Comparison of ENCODE assay signal across 25 cellular contexts in genomic region chrX:27086221-27086620, GRCh38.
DNase-seq lines count a peak whose midpoint lies in the region; ATAC-seq lines count a peak whose summit lies in the region.
"Had no signal": no experiment of that assay in that cellular context is flagged by ENCODE, and none has a peak within 500 bp of the region (broad histone marks: within the 10 kb centered on the region; RNA-seq: fewer than 3 reads in every experiment).

No MANE protein-coding gene starts in this region.

- H3K14ac ChIP-seq in neuronal stem cell (ENCODE audit: low read length): no peak overlapping the region

- no peak overlapping the region for H2BK120ac ChIP-seq in neuronal stem cell (ENCODE audit: low read depth, low read length)

- H3K36me3 ChIP-seq in neuronal stem cell (replicated peaks in 1 of 2; ENCODE audit: control insufficient read depth in 2 of 2, insufficient read depth in 2 of 2, low read length in 2 of 2): no peaks in the 10 kb centered on the region
- H3K36me3 ChIP-seq: BLaER1 treated with 17β-estradiol and CSF1 and Interleukin-3, amounts not matched to agents 10 nM and 100 nM had no signal

- no CpG with 5 or more reads among the region's 1 CpG for WGBS in neuronal stem cell (ENCODE audit: extremely low coverage in 2 of 2, insufficient read length in 2 of 2, insufficient replicate concordance in 1 of 2), 2 donors

- H3K27me3 Mint-ChIP-seq in T-cell: no peaks in the 10 kb centered on the region
- H3K27me3 Mint-ChIP-seq: CD4-positive, alpha-beta T cell; IgD-negative memory B cell had no signal

- no peak for ATAC-seq in GM21390 (IDR thresholded peaks at IDR 0.05; ENCODE audit: unreplicated experiment)
- ATAC-seq in HG03196 (IDR thresholded peaks at IDR 0.05; ENCODE audit: unreplicated experiment): no peak
- no peak for ATAC-seq in T-cell (replicated peaks in 1 of 4)
- ATAC-seq: A549 had no signal

- no peak overlapping the region for H3K4me3 Mint-ChIP-seq in T-cell
- H3K4me3 Mint-ChIP-seq: CD4-positive, alpha-beta T cell; IgD-negative memory B cell had no signal

- no peak overlapping the region for H3K18ac ChIP-seq in neuronal stem cell (ENCODE audit: low read length)

- no peak overlapping the region for H3K27ac Mint-ChIP-seq in T-cell
- H3K27ac Mint-ChIP-seq: CD4-positive, alpha-beta T cell; IgD-negative memory B cell had no signal

- H3K23ac ChIP-seq in neuronal stem cell (ENCODE audit: low read depth, low read length, poor library complexity): no peak overlapping the region

- no peaks in the 10 kb centered on the region for H3K36me3 Mint-ChIP-seq in T-cell
- H3K36me3 Mint-ChIP-seq: IgD-negative memory B cell had no signal

- DNase-seq in COLO829 (ENCODE audit: low spot score): peak; percentile 64
- peak; percentile 1 for DNase-seq in RPMI7951 (ENCODE audit: low read depth)
- DNase-seq in epithelial cell of prostate (ENCODE audit: low read depth, low spot score): no peak
- DNase-seq in neuronal stem cell (ENCODE audit: low spot score): peak; percentile 27
- no peak for DNase-seq in T-cell
- DNase-seq: AML-193; Caco-2; CD4-positive, alpha-beta T cell; DMS79 treated with DMSO at 0.1 percent for 48 hours; GF-D8; HCEC 1CT; MM.1S; NCI-H1048; NCI-H1694; NCI-H446; NCI-H524 treated with DMSO at 0.1 percent for 48 hours; SHP77 treated with DMSO at 0.1 percent for 48 hours had no signal

- H2BK12ac ChIP-seq in neuronal stem cell (ENCODE audit: low read length): no peak overlapping the region

- CTCF ChIA-PET in T-cell (lab: Charles Lee): no interaction called here

- H2BK5ac ChIP-seq in neuronal stem cell (ENCODE audit: low read length): no peak overlapping the region

- H2AFZ ChIP-seq in neuronal stem cell (ENCODE audit: low read length): no peak overlapping the region

- H2AK5ac ChIP-seq in neuronal stem cell (ENCODE audit: low read depth, low read length): no peak overlapping the region

- H3K27me3 ChIP-seq in neuronal stem cell (ENCODE audit: control insufficient read depth in 3 of 3, insufficient read depth in 3 of 3, low read depth in 1 of 3, low read length in 3 of 3): no peaks in the 10 kb centered on the region

- H3K27ac ChIP-seq in epithelial cell of prostate (peak overlapping the region; percentile 46), neuronal stem cell (replicated peaks; ENCODE audit: low read length) (peak overlapping the region; percentile 31)
- H3K27ac ChIP-seq: A549; BLaER1 treated with 17β-estradiol and CSF1 and Interleukin-3, amounts not matched to agents 10 nM and 100 nM; HL-60; KMS-11; SK-N-MC had no signal

- no peak overlapping the region for H2BK15ac ChIP-seq in neuronal stem cell (ENCODE audit: low read length)

- no peaks in the 10 kb centered on the region for H3K9me3 ChIP-seq in neuronal stem cell (replicated peaks in 1 of 2; ENCODE audit: control insufficient read depth in 2 of 2, insufficient read depth in 1 of 2, low read depth in 1 of 2, low read length in 2 of 2)
- H3K9me3 ChIP-seq: A549; BLaER1 treated with 17β-estradiol and CSF1 and Interleukin-3, amounts not matched to agents 10 nM and 100 nM; Caco-2 had no signal

- no peak overlapping the region for H3K9ac ChIP-seq in neuronal stem cell (ENCODE audit: low read depth, low read length, poor library complexity)
- H3K9ac ChIP-seq: BLaER1 treated with 17β-estradiol and CSF1 and Interleukin-3, amounts not matched to agents 10 nM and 100 nM; KMS-11 had no signal

- H3K4me2 ChIP-seq in neuronal stem cell (ENCODE audit: insufficient read depth, low read length, poor library complexity, severe bottlenecking): no peak overlapping the region
- H3K4me2 ChIP-seq: A549; BLaER1 treated with 17β-estradiol and CSF1 and Interleukin-3, amounts not matched to agents 10 nM and 100 nM; KMS-11 had no signal

- no peak overlapping the region for H3K4me3 ChIP-seq in neuronal stem cell (ENCODE audit: low read length in 2 of 2)
- H3K4me3 ChIP-seq: A549; BLaER1 treated with 17β-estradiol and CSF1 and Interleukin-3, amounts not matched to agents 10 nM and 100 nM; SK-N-MC had no signal

- H3K4me1 ChIP-seq in neuronal stem cell (ENCODE audit: control insufficient read depth in 2 of 2, insufficient read depth in 1 of 2, low read depth in 1 of 2, low read length in 2 of 2): no peaks in the 10 kb centered on the region
- H3K4me1 ChIP-seq: A549; BLaER1 treated with 17β-estradiol and CSF1 and Interleukin-3, amounts not matched to agents 10 nM and 100 nM; Caco-2 had no signal

- no peak overlapping the region for H4K8ac ChIP-seq in neuronal stem cell (ENCODE audit: low read depth, low read length)

- POLR2A ChIA-PET in T-cell (lab: Charles Lee): no interaction called here

- H3K9me3 Mint-ChIP-seq in T-cell: peaks cover 0 to 2% (median 0%) of the 10 kb centered on the region in 3 donors
- H3K9me3 Mint-ChIP-seq: CD4-positive, alpha-beta T cell had no signal

- no peaks in the 10 kb centered on the region for H3K79me1 ChIP-seq in neuronal stem cell (ENCODE audit: low read depth, low read length)

- no peak overlapping the region for H3K4ac ChIP-seq in neuronal stem cell (ENCODE audit: low read length)

- no peak overlapping the region for H4K91ac ChIP-seq in neuronal stem cell (ENCODE audit: low read depth, low read length, poor library complexity)

- H3K4me1 Mint-ChIP-seq in T-cell: no peaks in the 10 kb centered on the region
- H3K4me1 Mint-ChIP-seq: IgD-negative memory B cell had no signal

Comparison
In these comparisons a context has a peak if more than half of its experiments do, and no peak if none do; other contexts are left out.
1. DNase-seq: peak in COLO829 (single experiment), RPMI7951 (single experiment) and neuronal stem cell (single experiment); none in epithelial cell of prostate (single experiment) and T-cell (0 of 34).